In the genomic region with DNA sequence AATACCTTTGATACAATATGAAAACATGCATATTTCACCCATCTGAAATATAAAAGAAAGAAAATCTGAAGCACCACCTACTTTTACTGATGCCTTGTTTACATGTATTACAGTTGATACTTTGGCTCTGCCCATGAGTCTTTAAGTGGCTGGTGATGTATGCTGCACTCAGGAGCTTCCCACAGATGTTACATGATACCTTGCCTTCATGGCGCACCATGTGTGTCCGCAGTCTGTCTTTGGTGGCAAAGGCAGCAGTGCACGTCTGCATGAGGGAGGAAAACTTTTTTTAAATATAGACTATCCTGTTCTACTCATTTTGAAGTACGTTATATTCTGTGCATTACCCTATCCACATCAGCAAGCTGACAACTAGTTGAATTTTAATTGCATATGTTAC, we compare ENCODE assay signal across 23 cellular contexts. TPM values are rescaled to one million over a fixed set of nuclear protein-coding genes. Genes with fewer than 3 reads are reported as not detected.
DNase-seq lines count a peak whose midpoint lies in the region; ATAC-seq lines count a peak whose summit lies in the region.
"Had no signal": no experiment of that assay in that cellular context is flagged by ENCODE, and none has a peak within 500 bp of the region (broad histone marks: within the 10 kb centered on the region; RNA-seq: fewer than 3 reads in every experiment).

No MANE protein-coding gene starts in this region.

- no peak overlapping the region for H3K4me3 Mint-ChIP-seq in T-helper 2 cell treated with Interferon-gamma antibody and Interleukin-4, amounts not matched to agents 5 μg/mL and 100 μg/mL, for 36 hours

- no peaks in the 10 kb centered on the region for H3K27me3 Mint-ChIP-seq in T-helper 2 cell treated with Interferon-gamma antibody and Interleukin-4, amounts not matched to agents 5 μg/mL and 100 μg/mL, for 36 hours (ENCODE audit: low read depth)
- H3K27me3 Mint-ChIP-seq: CD8-positive, alpha-beta memory T cell had no signal

- no peak overlapping the region for H3K27ac Mint-ChIP-seq in T-helper 2 cell treated with Interferon-gamma antibody and Interleukin-4, amounts not matched to agents 5 μg/mL and 100 μg/mL, for 36 hours

- H3K4me1 Mint-ChIP-seq in T-helper 2 cell treated with Interferon-gamma antibody and Interleukin-4, amounts not matched to agents 5 μg/mL and 100 μg/mL, for 36 hours (ENCODE audit: low read depth) = peaks cover 37% of the 10 kb centered on the region

- intact Hi-C loops in sciatic nerve (cut with DNase I) = no loop called here

- no peak for ATAC-seq in sciatic nerve
- ATAC-seq: HepG2, K562 had no signal

- DNase-seq in NCI-H2107 treated with DMSO at 0.1 percent for 48 hours (lab: John Stamatoyannopoulos, UW; ENCODE audit: unreplicated experiment) = peak; percentile 62
- DNase-seq in NCI-H2107 (lab: John Stamatoyannopoulos, UW) = no peak
- peak; percentile 43 for DNase-seq in NCI-H510A (lab: John Stamatoyannopoulos, UW)
- DNase-seq in left kidney (ENCODE audit: low read depth, low spot score) = peak; percentile 70
- no peak for DNase-seq in sciatic nerve (ENCODE audit: low spot score)
- DNase-seq in pons (ENCODE audit: low spot score) = no peak
- no peak for DNase-seq in T-helper 2 cell treated with Interferon-gamma antibody and Interleukin-4, amounts not matched to agents 5 μg/mL and 100 μg/mL, for 36 hours (ENCODE audit: low spot score)
- no peak for DNase-seq in cerebellar nuclear complex (lab: John Stamatoyannopoulos, UW)
- DNase-seq: 8988T; AML-193; C1 segment of cervical spinal cord; Calu3; CD8-positive, alpha-beta memory T cell; DMS153; GOT3; HCEC 1CT; NCI-H1092 treated with DMSO at 0.1 percent for 48 hours; NCI-H748 treated with DMSO at 0.1 percent for 48 hours; NK-92 treated with Interleukin-12 subunit alpha and Interleukin-12 subunit beta, amount 100 ng/mL, for 24 hours; SHP77 treated with DMSO at 0.1 percent for 48 hours; SW 1271 had no signal

- H3K36me3 Mint-ChIP-seq in T-helper 2 cell treated with Interferon-gamma antibody and Interleukin-4, amounts not matched to agents 5 μg/mL and 100 μg/mL, for 36 hours (ENCODE audit: low read depth) = peaks cover 59% of the 10 kb centered on the region

- H3K9me3 Mint-ChIP-seq in T-helper 2 cell treated with Interferon-gamma antibody and Interleukin-4, amounts not matched to agents 5 μg/mL and 100 μg/mL, for 36 hours = no peaks in the 10 kb centered on the region
- H3K9me3 Mint-ChIP-seq: CD8-positive, alpha-beta memory T cell had no signal

RNA-seq across cellular contexts. Expression of gene VEZF1, which starts 7.5 kb away (rescaled TPM):
- total RNA-seq in sciatic nerve = 73.8 TPM

RNA-seq across cellular contexts. Expression of gene CUEDC1, which starts 25.3 kb away (rescaled TPM):
- total RNA-seq in sciatic nerve = 44.3 TPM

RNA-seq across cellular contexts. Expression of gene SRSF1, which starts 26.5 kb away (rescaled TPM):
- 169 TPM for total RNA-seq in sciatic nerve

Comparison
In these comparisons a context has a peak if more than half of its experiments do, and no peak if none do; other contexts are left out.
1. DNase-seq: peak in NCI-H2107 treated with DMSO at 0.1 percent for 48 hours (single experiment), NCI-H510A (single experiment) and left kidney (single experiment); none in NCI-H2107 (single experiment), sciatic nerve (single experiment), pons (single experiment), T-helper 2 cell treated with Interferon-gamma antibody and Interleukin-4, amounts not matched to agents 5 μg/mL and 100 μg/mL, for 36 hours (single experiment) and cerebellar nuclear complex (0 of 2).